ENCODE assay signal across 1 cellular context in genomic region chr2:164840458-164840929, GRCh38.
TF ChIP-seq lines count a peak whose summit lies in the region.

No MANE protein-coding gene starts in this region.

TF ChIP-seq in HepG2, 621 proteins besides CTCF, POLR2A, EP300 and RAD21 (continued from another document and continues in another):
- TF ChIP-seq, protein P1, sequence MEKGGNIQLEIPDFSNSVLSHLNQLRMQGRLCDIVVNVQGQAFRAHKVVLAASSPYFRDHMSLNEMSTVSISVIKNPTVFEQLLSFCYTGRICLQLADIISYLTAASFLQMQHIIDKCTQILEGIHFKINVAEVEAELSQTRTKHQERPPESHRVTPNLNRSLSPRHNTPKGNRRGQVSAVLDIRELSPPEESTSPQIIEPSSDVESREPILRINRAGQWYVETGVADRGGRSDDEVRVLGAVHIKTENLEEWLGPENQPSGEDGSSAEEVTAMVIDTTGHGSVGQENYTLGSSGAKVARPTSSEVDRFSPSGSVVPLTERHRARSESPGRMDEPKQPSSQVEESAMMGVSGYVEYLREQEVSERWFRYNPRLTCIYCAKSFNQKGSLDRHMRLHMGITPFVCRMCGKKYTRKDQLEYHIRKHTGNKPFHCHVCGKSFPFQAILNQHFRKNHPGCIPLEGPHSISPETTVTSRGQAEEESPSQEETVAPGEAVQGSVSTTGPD (CRISPR knock-in tag; IDR thresholded peaks at IDR 0.05), result no peak
- peak; percentile 74; the same call in 1 of the 2 replicates for TF ChIP-seq MTA1 (CRISPR knock-in tag; IDR thresholded peaks at IDR 0.05; ENCODE audit: borderline replicate concordance)
- TF ChIP-seq NCOA2 (CRISPR knock-in tag; IDR thresholded peaks at IDR 0.05), result peak; percentile 38
- TF ChIP-seq MTF1 (CRISPR knock-in tag; IDR thresholded peaks at IDR 0.05), result no peak
- TF ChIP-seq DMTF1 (CRISPR knock-in tag; IDR thresholded peaks at IDR 0.05), result 0 out of 2 replicates have a peak, but pooled peaks have one; percentile 33
- TF ChIP-seq HOMEZ (CRISPR knock-in tag; IDR thresholded peaks at IDR 0.05; ENCODE audit: low read depth), result peak; percentile 52; the same call in 1 of the 2 replicates
- TF ChIP-seq PRDM15 (CRISPR knock-in tag; IDR thresholded peaks at IDR 0.05), result peak; percentile 12; the same call in 1 of the 2 replicates
- TF ChIP-seq, protein P2, sequence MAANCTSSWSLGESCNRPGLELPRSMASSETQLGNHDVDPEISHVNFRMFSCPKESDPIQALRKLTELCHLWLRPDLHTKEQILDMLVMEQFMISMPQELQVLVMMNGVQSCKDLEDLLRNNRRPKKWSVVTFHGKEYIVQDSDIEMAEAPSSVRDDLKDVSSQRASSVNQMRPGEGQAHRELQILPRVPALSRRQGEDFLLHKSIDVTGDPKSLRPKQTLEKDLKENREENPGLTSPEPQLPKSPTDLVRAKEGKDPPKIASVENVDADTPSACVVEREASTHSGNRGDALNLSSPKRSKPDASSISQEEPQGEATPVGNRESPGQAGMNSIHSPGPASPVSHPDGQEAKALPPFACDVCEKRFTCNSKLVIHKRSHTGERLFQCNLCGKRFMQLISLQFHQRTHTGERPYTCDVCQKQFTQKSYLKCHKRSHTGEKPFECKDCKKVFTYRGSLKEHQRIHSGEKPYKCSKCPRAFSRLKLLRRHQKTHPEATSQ (CRISPR knock-in tag; IDR thresholded peaks at IDR 0.05; ENCODE audit: borderline replicate concordance), result 0 out of 2 replicates have a peak, but pooled peaks have one; percentile 27
- peak; percentile 33; the same call in 1 of the 2 replicates for TF ChIP-seq HMG20A (CRISPR knock-in tag; IDR thresholded peaks at IDR 0.05; ENCODE audit: borderline replicate concordance)
- TF ChIP-seq ZNF350 (CRISPR knock-in tag; IDR thresholded peaks at IDR 0.05; ENCODE audit: borderline replicate concordance, low read depth), result peak; percentile 74; the same call in 1 of the 2 replicates
- TF ChIP-seq NR2C2 (CRISPR knock-in tag; IDR thresholded peaks at IDR 0.05; ENCODE audit: borderline replicate concordance), result no peak
- TF ChIP-seq TBL1XR1 (IDR thresholded peaks at IDR 0.05; ENCODE audit: borderline replicate concordance, low read length, partially characterized antibody), result peak; percentile 19
- peak; percentile 67; the same call in 1 of the 2 replicates for TF ChIP-seq CREM (IDR thresholded peaks at IDR 0.05)
- no peak for TF ChIP-seq CREM (CRISPR knock-in tag; IDR thresholded peaks at IDR 0.05)
- TF ChIP-seq ZNF280D (CRISPR knock-in tag; IDR thresholded peaks at IDR 0.05), result peak; percentile 41; the same call in 1 of the 2 replicates
- TF ChIP-seq ELF1 (CRISPR knock-in tag; IDR thresholded peaks at IDR 0.05), result peak; percentile 63; the same call in 1 of the 2 replicates
- TF ChIP-seq DMAP1 (CRISPR knock-in tag; IDR thresholded peaks at IDR 0.05), result peak; percentile 72
- TF ChIP-seq KLF6 (CRISPR knock-in tag; IDR thresholded peaks at IDR 0.05), result peak; percentile 16; the same call in 1 of the 2 replicates
- TF ChIP-seq RFXANK (CRISPR knock-in tag; IDR thresholded peaks at IDR 0.05), result no peak
- TF ChIP-seq ZNF878 (CRISPR knock-in tag; IDR thresholded peaks at IDR 0.05), result no peak
- no peak for TF ChIP-seq NBN (conservative IDR thresholded peaks at IDR 0.05)
- 0 out of 2 replicates have a peak, but pooled peaks have one; percentile 19 for TF ChIP-seq REPIN1 (CRISPR knock-in tag; IDR thresholded peaks at IDR 0.05; ENCODE audit: borderline replicate concordance, low read depth)
- peak; percentile 84 for TF ChIP-seq MXD4 (CRISPR knock-in tag; IDR thresholded peaks at IDR 0.05)
- TF ChIP-seq NR2F2 (IDR thresholded peaks at IDR 0.05; ENCODE audit: borderline replicate concordance, low read depth), result peak; percentile 35; the same call in 1 of the 2 replicates
- TF ChIP-seq ZFP62 (CRISPR knock-in tag; IDR thresholded peaks at IDR 0.05), result no peak
- peak; percentile 83 for TF ChIP-seq ELF3 (CRISPR knock-in tag; IDR thresholded peaks at IDR 0.05)
- TF ChIP-seq SYNCRIP (IDR thresholded peaks at IDR 0.05; ENCODE audit: insufficient read depth, low read depth, low read length), result no peak
- TF ChIP-seq ZNF337 (CRISPR knock-in tag; IDR thresholded peaks at IDR 0.05; ENCODE audit: borderline replicate concordance, low read depth), result no peak
- TF ChIP-seq KLF15 (CRISPR knock-in tag; IDR thresholded peaks at IDR 0.05; ENCODE audit: borderline replicate concordance), result peak; percentile 98; the same call in 1 of the 2 replicates
- TF ChIP-seq, protein P3, sequence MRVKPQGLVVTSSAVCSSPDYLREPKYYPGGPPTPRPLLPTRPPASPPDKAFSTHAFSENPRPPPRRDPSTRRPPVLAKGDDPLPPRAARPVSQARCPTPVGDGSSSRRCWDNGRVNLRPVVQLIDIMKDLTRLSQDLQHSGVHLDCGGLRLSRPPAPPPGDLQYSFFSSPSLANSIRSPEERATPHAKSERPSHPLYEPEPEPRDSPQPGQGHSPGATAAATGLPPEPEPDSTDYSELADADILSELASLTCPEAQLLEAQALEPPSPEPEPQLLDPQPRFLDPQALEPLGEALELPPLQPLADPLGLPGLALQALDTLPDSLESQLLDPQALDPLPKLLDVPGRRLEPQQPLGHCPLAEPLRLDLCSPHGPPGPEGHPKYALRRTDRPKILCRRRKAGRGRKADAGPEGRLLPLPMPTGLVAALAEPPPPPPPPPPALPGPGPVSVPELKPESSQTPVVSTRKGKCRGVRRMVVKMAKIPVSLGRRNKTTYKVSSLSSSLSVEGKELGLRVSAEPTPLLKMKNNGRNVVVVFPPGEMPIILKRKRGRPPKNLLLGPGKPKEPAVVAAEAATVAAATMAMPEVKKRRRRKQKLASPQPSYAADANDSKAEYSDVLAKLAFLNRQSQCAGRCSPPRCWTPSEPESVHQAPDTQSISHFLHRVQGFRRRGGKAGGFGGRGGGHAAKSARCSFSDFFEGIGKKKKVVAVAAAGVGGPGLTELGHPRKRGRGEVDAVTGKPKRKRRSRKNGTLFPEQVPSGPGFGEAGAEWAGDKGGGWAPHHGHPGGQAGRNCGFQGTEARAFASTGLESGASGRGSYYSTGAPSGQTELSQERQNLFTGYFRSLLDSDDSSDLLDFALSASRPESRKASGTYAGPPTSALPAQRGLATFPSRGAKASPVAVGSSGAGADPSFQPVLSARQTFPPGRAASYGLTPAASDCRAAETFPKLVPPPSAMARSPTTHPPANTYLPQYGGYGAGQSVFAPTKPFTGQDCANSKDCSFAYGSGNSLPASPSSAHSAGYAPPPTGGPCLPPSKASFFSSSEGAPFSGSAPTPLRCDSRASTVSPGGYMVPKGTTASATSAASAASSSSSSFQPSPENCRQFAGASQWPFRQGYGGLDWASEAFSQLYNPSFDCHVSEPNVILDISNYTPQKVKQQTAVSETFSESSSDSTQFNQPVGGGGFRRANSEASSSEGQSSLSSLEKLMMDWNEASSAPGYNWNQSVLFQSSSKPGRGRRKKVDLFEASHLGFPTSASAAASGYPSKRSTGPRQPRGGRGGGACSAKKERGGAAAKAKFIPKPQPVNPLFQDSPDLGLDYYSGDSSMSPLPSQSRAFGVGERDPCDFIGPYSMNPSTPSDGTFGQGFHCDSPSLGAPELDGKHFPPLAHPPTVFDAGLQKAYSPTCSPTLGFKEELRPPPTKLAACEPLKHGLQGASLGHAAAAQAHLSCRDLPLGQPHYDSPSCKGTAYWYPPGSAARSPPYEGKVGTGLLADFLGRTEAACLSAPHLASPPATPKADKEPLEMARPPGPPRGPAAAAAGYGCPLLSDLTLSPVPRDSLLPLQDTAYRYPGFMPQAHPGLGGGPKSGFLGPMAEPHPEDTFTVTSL (CRISPR knock-in tag; IDR thresholded peaks at IDR 0.05; ENCODE audit: borderline replicate concordance), result peak; percentile 71; the same call in 1 of the 2 replicates
- TF ChIP-seq SNRNP70 (IDR thresholded peaks at IDR 0.05; ENCODE audit: low read depth, low read length), result no peak
- peak; percentile 92 for TF ChIP-seq ZEB1 (IDR thresholded peaks at IDR 0.05; ENCODE audit: insufficient replicate concordance, low read depth)
- TF ChIP-seq HCFC1 (IDR thresholded peaks at IDR 0.05; ENCODE audit: low read depth, low read length), result no peak
- TF ChIP-seq NRL (CRISPR knock-in tag; IDR thresholded peaks at IDR 0.05; ENCODE audit: borderline replicate concordance), result peak; percentile 66; the same call in 1 of the 2 replicates
